Comparison of ENCODE assay signal across 31 cellular contexts in genomic region chr13:58682616-58683015, GRCh38.
DNase-seq lines count a peak whose midpoint lies in the region; ATAC-seq, FAIRE-seq and TF ChIP-seq lines count a peak whose summit lies in the region.
"Had no signal": no experiment of that assay in that cellular context is flagged by ENCODE, and none has a peak within 500 bp of the region (broad histone marks: within the 10 kb centered on the region; RNA-seq: fewer than 3 reads in every experiment).

No MANE protein-coding gene starts in this region.

- H3K9me3 ChIP-seq in GM12878 (replicated peaks; ENCODE audit: control insufficient read depth, insufficient read depth, low read length): no peaks in the 10 kb centered on the region; the same call in 2 of the 3 replicates
- H3K9me3 ChIP-seq: A549, BE2C, Caco-2 had no signal

- ATAC-seq in GM18868 (IDR thresholded peaks at IDR 0.05; ENCODE audit: unreplicated experiment) (peak; percentile 86), GM12878 (peak; percentile 66), GM21786 (IDR thresholded peaks at IDR 0.05; ENCODE audit: unreplicated experiment) (no peak)
- ATAC-seq: A549; CD8-positive, alpha-beta T cell had no signal

- H3K4me1 ChIP-seq in GM12878 (ENCODE audit: control insufficient read depth, insufficient read depth, low read length): no peaks in the 10 kb centered on the region
- H3K4me1 ChIP-seq: A549; BLaER1; BLaER1 treated with 17β-estradiol and CSF1 and Interleukin-3, amounts not matched to agents 10 nM and 100 nM had no signal

- 36% methylated on average over 4 of the region's 4 CpGs for WGBS in GM12878 (ENCODE audit: insufficient coverage, insufficient replicate concordance, low lambda C conversion rate, missing lambda C conversion rate)

- H3K36me3 ChIP-seq in GM12878 (ENCODE audit: control insufficient read depth in 2 of 2, insufficient read depth in 2 of 2, low read length in 1 of 2): no peaks in the 10 kb centered on the region
- H3K36me3 ChIP-seq: BE2C; BLaER1; BLaER1 treated with 17β-estradiol and CSF1 and Interleukin-3, amounts not matched to agents 10 nM and 100 nM had no signal

- no peak for TF ChIP-seq POLR2A in GM12878 (IDR thresholded peaks at IDR 0.05; ENCODE audit: low read depth, low read length)

- TF ChIP-seq CTCF in GM12878 (IDR thresholded peaks at IDR 0.05 in 2 of 3, conservative IDR thresholded peaks at IDR 0.05 in 1 of 3; ENCODE audit: control insufficient read depth in 2 of 3, extremely low read depth in 1 of 3, insufficient read depth in 1 of 3, low read depth in 3 of 3, low read length in 3 of 3): no peak

- POLR2A ChIA-PET in GM12878 (lab: Charles Lee): interaction anchor here (1.0 kb wide), 1 partner anchor 318 kb away, joined by 3 read pairs; no protein-coding TSS in a partner anchor

- no peak overlapping the region for H3K4me3 ChIP-seq in GM12878
- H3K4me3 ChIP-seq: A549; BLaER1; BLaER1 treated with 17β-estradiol and CSF1 and Interleukin-3, amounts not matched to agents 10 nM and 100 nM had no signal

- no peak for DNase-seq in GM12878 (ENCODE audit: low read depth, low spot score)
- DNase-seq in RKO (ENCODE audit: low spot score): no peak
- DNase-seq: 8988T; ACHN; AML-193; BE2C; C1 segment of cervical spinal cord; Caco-2; Calu3; CD4-positive, alpha-beta memory T cell; CD4-positive, alpha-beta T cell; CD4-positive, CD25-positive, alpha-beta regulatory T cell; CD8-positive, alpha-beta memory T cell; CD8-positive, alpha-beta T cell; COR-L47; DMS 273 treated with DMSO at 0.1 percent for 48 hours; DMS153; DMS53; DMS79; DMS79 treated with DMSO at 0.1 percent for 48 hours; DND-41; EL had no signal

- H3K4me2 ChIP-seq in GM12878 (ENCODE audit: control insufficient read depth, insufficient read depth): no peak overlapping the region
- H3K4me2 ChIP-seq: A549; BLaER1; BLaER1 treated with 17β-estradiol and CSF1 and Interleukin-3, amounts not matched to agents 10 nM and 100 nM had no signal

- RAD21 ChIA-PET in GM12878 (lab: Charles Lee; ENCODE audit: unreplicated experiment): interaction anchor here (1.1 kb wide), 1 partner anchor 209 kb away, joined by 5 read pairs; no protein-coding TSS in a partner anchor

- TF ChIP-seq RAD21 in GM12878 (IDR thresholded peaks at IDR 0.05; ENCODE audit: insufficient read depth, low read depth, low read length): no peak

- in situ Hi-C loops in GM12878 (cut with MboI): no loop called here

- SMC1A ChIA-PET in GM12878 (lab: Charles Lee; ENCODE audit: uncharacterized antibody, unreplicated experiment): no interaction called here

- H3K79me2 ChIP-seq in GM12878 (ENCODE audit: control insufficient read depth, insufficient read depth, low read length): no peaks in the 10 kb centered on the region

- H2AFZ ChIP-seq in GM12878 (ENCODE audit: control insufficient read depth, low read depth, low read length): no peak overlapping the region

- intact Hi-C loops in GM12878 (cut with micrococcal nuclease; ENCODE audit: unreplicated experiment): no loop called here

- TF ChIP-seq EP300 in GM12878 (IDR thresholded peaks at IDR 0.05; ENCODE audit: borderline replicate concordance in 1 of 2, control insufficient read depth in 1 of 2, low read depth in 2 of 2, low read length in 2 of 2): no peak

- CTCF ChIA-PET in GM12878 (lab: Yijun Ruan, JAX): no interaction called here

- no peaks in the 10 kb centered on the region for H3K27me3 ChIP-seq in GM12878 (replicated peaks in 1 of 2; ENCODE audit: control insufficient read depth in 2 of 2, insufficient read depth in 2 of 2, low read length in 1 of 2)
- H3K27me3 ChIP-seq: BE2C; BLaER1; BLaER1 treated with 17β-estradiol and CSF1 and Interleukin-3, amounts not matched to agents 10 nM and 100 nM had no signal

- no peaks in the 10 kb centered on the region for H4K20me1 ChIP-seq in GM12878 (ENCODE audit: control insufficient read depth, insufficient read depth)
- H4K20me1 ChIP-seq: BLaER1; BLaER1 treated with 17β-estradiol and CSF1 and Interleukin-3, amounts not matched to agents 10 nM and 100 nM had no signal

- BruUV-seq in GM12878 (replicated peaks; lab: Mats Ljungman, UMichigan): no TSS peak

- no peak overlapping the region for H3K9ac ChIP-seq in GM12878 (ENCODE audit: control insufficient read depth, insufficient read depth, low read length)
- H3K9ac ChIP-seq: BLaER1; BLaER1 treated with 17β-estradiol and CSF1 and Interleukin-3, amounts not matched to agents 10 nM and 100 nM had no signal

- no peak overlapping the region for H3K27ac ChIP-seq in GM12878 (ENCODE audit: control insufficient read depth, insufficient read depth)
- H3K27ac ChIP-seq: 22Rv1; A549; BLaER1; BLaER1 treated with 17β-estradiol and CSF1 and Interleukin-3, amounts not matched to agents 10 nM and 100 nM; C4-2B had no signal

- no peak for FAIRE-seq in GM12878 (lab: Jason Lieb, UNC)
- FAIRE-seq: A204.1, A549, D721Med had no signal

TF ChIP-seq in GM12878, 131 proteins besides CTCF, POLR2A, EP300 and RAD21:
- TF ChIP-seq SUZ12 (IDR thresholded peaks at IDR 0.05; ENCODE audit: unreplicated experiment) (no peak), TCF3 (IDR thresholded peaks at IDR 0.05; ENCODE audit: borderline replicate concordance, insufficient read depth, low read depth, low read length) (no peak), E2F8 (IDR thresholded peaks at IDR 0.05; ENCODE audit: low read depth, partially characterized antibody) (no peak), YBX1 (IDR thresholded peaks at IDR 0.05) (no peak), PRDM15 (CRISPR knock-in tag; IDR thresholded peaks at IDR 0.05) (no peak), SUPT20H (IDR thresholded peaks at IDR 0.05; ENCODE audit: borderline replicate concordance, control insufficient read depth, low read depth, low read length) (no peak), NR2C2 (IDR thresholded peaks at IDR 0.05; ENCODE audit: borderline replicate concordance, control insufficient read depth, insufficient read length, low read depth) (no peak), FOXM1 (IDR thresholded peaks at IDR 0.05; ENCODE audit: low read depth, low read length) (no peak), NFXL1 (IDR thresholded peaks at IDR 0.05; ENCODE audit: borderline replicate concordance) (no peak), USF1 (IDR thresholded peaks at IDR 0.05; ENCODE audit: borderline replicate concordance, extremely low read length, insufficient read depth, low read depth, low read length) (no peak)
